ENCODE assay signal across 8 cellular contexts in genomic region chr7:6729492-6730342, GRCh38. TPM values are rescaled to one million over a fixed set of nuclear protein-coding genes. Genes with fewer than 3 reads are reported as not detected.
DNase-seq lines count a peak whose midpoint lies in the region; ATAC-seq and TF ChIP-seq lines count a peak whose summit lies in the region.

No MANE protein-coding gene starts in this region.

- peaks cover 12% of the 10 kb centered on the region; the same call in 1 of the 2 replicates for H3K36me3 ChIP-seq in ACC112 (ENCODE audit: insufficient read depth, low read length)

- no peak for TF ChIP-seq CTCF in WI38 (IDR thresholded peaks at IDR 0.05; ENCODE audit: low read depth, low read length)
- no peak for TF ChIP-seq CTCF in cardiac fibroblast (IDR thresholded peaks at IDR 0.05; ENCODE audit: low read depth, low read length)

- H3K27ac Mint-ChIP-seq in immature natural killer cell, result peak overlapping the region; percentile 82 to 94 (median 91)

- H3K79me2 ChIP-seq in ACC112 (ENCODE audit: control insufficient read depth, insufficient read depth, low read length, unreplicated experiment), result peaks cover 33% of the 10 kb centered on the region

- peaks cover 5 to 11% (median 5%) of the 10 kb centered on the region in 3 donors for H3K27me3 Mint-ChIP-seq in immature natural killer cell (ENCODE audit: low read depth in 3 of 3)

- peak overlapping the region; percentile 86 for H3K4me3 ChIP-seq in ACC112 (ENCODE audit: low read depth, low read length)
- H3K4me3 ChIP-seq in WI38 (ENCODE audit: low read depth, low read length), result peak overlapping the region; percentile 75
- peak overlapping the region; percentile 81 to 86 for H3K4me3 ChIP-seq in cardiac fibroblast (replicated peaks in 1 of 2; ENCODE audit: low read depth in 2 of 2, low read length in 2 of 2)

- peaks cover 4% of the 10 kb centered on the region for H3K4me1 ChIP-seq in ACC112 (ENCODE audit: control insufficient read depth, insufficient read depth, low read length, unreplicated experiment)

- peak overlapping the region; percentile 100 for H2AFZ ChIP-seq in ACC112 (ENCODE audit: low read length, unreplicated experiment)

- peaks cover 31 to 32% of the 10 kb centered on the region in 2 donors for H3K4me1 Mint-ChIP-seq in immature natural killer cell

- H3K36me3 Mint-ChIP-seq in immature natural killer cell, result peaks cover 0 to 16% (median 8%) of the 10 kb centered on the region in 3 donors

- H3K27ac ChIP-seq in ACC112 (ENCODE audit: low read depth, low read length), result peak overlapping the region; percentile 76

- peaks cover 0 to 2% (median 0%) of the 10 kb centered on the region in 6 donors for H3K9me3 Mint-ChIP-seq in immature natural killer cell

- peak; percentile 59 for DNase-seq in NCI-H2196 treated with DMSO at 0.1 percent for 48 hours (lab: John Stamatoyannopoulos, UW; ENCODE audit: unreplicated experiment)
- DNase-seq in cardiac fibroblast (ENCODE audit: low read depth in 2 of 2), result peak; percentile 92 to 96
- peak; percentile 85 to 89 (median 88) for DNase-seq in immature natural killer cell
- DNase-seq in smooth muscle cell of the brain vasculature (ENCODE audit: low read depth, low spot score), result peak; percentile 80

- peak; percentile 95 for ATAC-seq in GM18867 (IDR thresholded peaks at IDR 0.05; ENCODE audit: unreplicated experiment)
- ATAC-seq in HG03097 (IDR thresholded peaks at IDR 0.05; ENCODE audit: low FRiP score, unreplicated experiment), result peak; percentile 91

- H3K4me3 Mint-ChIP-seq in immature natural killer cell, result peak overlapping the region; percentile 87 to 91 (median 90)

- H3K27me3 ChIP-seq in ACC112 (ENCODE audit: insufficient read depth, low read length), result no peaks in the 10 kb centered on the region

RNA-seq across cellular contexts. Expression of gene ZNF12, which starts 23.0 kb away (rescaled TPM):
- 10 to 100 TPM; 14.5 to 25.4 (median 18.4) TPM for polyA plus RNA-seq in immature natural killer cell

RNA-seq across cellular contexts. Expression of gene RSPH10B2, which starts 24.2 kb away (rescaled TPM):
- polyA plus RNA-seq in immature natural killer cell, result not detected

Comparison
In these comparisons a context has a peak if more than half of its experiments do, and no peak if none do; other contexts are left out.
1. Peak in every context shown above with its lines: DNase-seq, ATAC-seq, H3K4me3 ChIP-seq and H3K27ac ChIP-seq.